ENCODE assay signal across 15 cellular contexts in the genomic region with DNA sequence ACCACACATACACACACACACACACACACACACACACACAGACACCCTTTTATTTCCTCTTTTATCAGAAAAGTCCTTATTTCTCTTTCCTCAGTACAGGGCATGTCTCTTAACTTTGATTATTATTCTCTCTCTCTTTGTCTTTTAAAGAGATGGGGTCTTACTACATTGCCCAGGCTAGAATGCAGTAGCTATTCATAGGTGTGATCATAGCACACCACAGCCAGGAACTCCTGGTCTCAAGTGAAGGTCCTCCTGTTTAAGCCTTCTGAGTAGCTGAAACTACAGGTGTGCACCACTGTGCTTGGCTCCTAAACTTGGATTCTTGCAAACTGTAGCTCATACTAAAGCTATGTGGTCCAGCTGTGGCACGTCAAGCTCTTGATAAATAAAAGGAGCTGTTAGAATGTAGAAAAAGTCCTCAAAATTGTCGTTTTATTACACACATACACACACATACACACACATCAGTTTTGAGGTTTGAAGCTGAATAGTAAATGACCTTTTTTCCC. TPM values are rescaled to one million over a fixed set of nuclear protein-coding genes. Genes with fewer than 3 reads are reported as not detected.
A peak's percentile ranks its signal among the peaks of the same experiment; 100 is the strongest.
DNase-seq lines count a peak whose midpoint lies in the region; ATAC-seq, FAIRE-seq and TF ChIP-seq lines count a peak whose summit lies in the region.
"Had no signal": no experiment of that assay in that cellular context is flagged by ENCODE, and none has a peak within 500 bp of the region (broad histone marks: within the 10 kb centered on the region; RNA-seq: fewer than 3 reads in every experiment).

No MANE protein-coding gene starts in this region.

- FAIRE-seq in K562 (lab: Jason Lieb, UNC): no peak
- FAIRE-seq in HepG2 (lab: Jason Lieb, UNC): no peak
- FAIRE-seq: A204.1 had no signal

- H3K27me3 ChIP-seq in K562 (ENCODE audit: control insufficient read depth in 2 of 2, insufficient read depth in 2 of 2, low read length in 2 of 2) (no peaks in the 10 kb centered on the region), HepG2 (ENCODE audit: control insufficient read depth in 1 of 2, insufficient read depth in 2 of 2, low read length in 2 of 2) (no peaks in the 10 kb centered on the region), upper lobe of left lung (no peaks in the 10 kb centered on the region)
- H3K27me3 ChIP-seq: SJSA1, tibial artery had no signal

- peaks cover 3% of the 10 kb centered on the region for H3K9me1 ChIP-seq in K562 (ENCODE audit: control insufficient read depth, insufficient read depth, low read length)

- no peak for TF ChIP-seq RAD21 in K562 (CRISPR knock-in tag; conservative IDR thresholded peaks at IDR 0.05 in 1 of 2, IDR thresholded peaks at IDR 0.05 in 1 of 2)
- TF ChIP-seq RAD21 in HepG2 (CRISPR knock-in tag; IDR thresholded peaks at IDR 0.05): no peak

- no peak for DNase-seq in activated T-cell treated with anti-CD3 and anti-CD28 coated beads, Interleukin-2, amount 50 U/mL, for 24 hours
- DNase-seq in activated T-cell treated with anti-CD3 and anti-CD28 coated beads for 4 hours (no peak), K562 (ENCODE audit: extremely low read depth in 1 of 4, low spot score in 3 of 4) (peak in 3 of 4 experiments; percentile 15 to 57 (median 15)), HepG2 (ENCODE audit: low spot score) (no peak), upper lobe of left lung (no peak), islet precursor cell (no peak), occipital lobe (lab: John Stamatoyannopoulos, UW) (no peak)
- DNase-seq: activated CD8-positive, alpha-beta memory T cell treated with anti-CD3 and anti-CD28 coated beads, Interleukin-2, amount 50 U/mL, for 4 hours; DMS79; NCI-H187; tibial artery had no signal

- H3K9me3 Mint-ChIP-seq in activated T-cell treated with anti-CD3 and anti-CD28 coated beads, Interleukin-2, amount 50 U/mL, for 24 hours: no peaks in the 10 kb centered on the region

- intact Hi-C loops in K562 (cut with micrococcal nuclease): loop anchor here (5.0 kb wide), 1 partner anchor 131 kb away; a partner anchor contains a TSS
- intact Hi-C loops in HepG2 (cut with micrococcal nuclease; ENCODE audit: unreplicated experiment): no loop called here

- no peak overlapping the region for H3K4me3 ChIP-seq in K562
- no peak overlapping the region for H3K4me3 ChIP-seq in HepG2 (replicated peaks in 1 of 3; ENCODE audit: insufficient read depth in 1 of 3, low read depth in 2 of 3, low read length in 3 of 3)
- no peak overlapping the region for H3K4me3 ChIP-seq in upper lobe of left lung
- H3K4me3 ChIP-seq: HAP-1, SJSA1, tibial artery had no signal

- H3K9ac ChIP-seq in K562 (ENCODE audit: insufficient read depth in 1 of 2, low read depth in 2 of 2, low read length in 2 of 2): peak overlapping the region in 1 of 2 experiments; percentile 71; a peak in 2 of 4 replicates
- H3K9ac ChIP-seq in HepG2 (ENCODE audit: insufficient read depth, low read depth, low read length): no peak overlapping the region

- WGBS in K562 (ENCODE audit: insufficient coverage, low coverage, missing lambda C conversion rate): 14% methylated on average over 2 of the region's 2 CpGs
- 78% methylated on average over 2 of the region's 2 CpGs for WGBS in HepG2 (ENCODE audit: low lambda C conversion rate)
- 73% methylated on average over 2 of the region's 2 CpGs for WGBS in upper lobe of left lung, 2 donors

- H4K20me1 ChIP-seq in K562 (replicated peaks; ENCODE audit: control insufficient read depth, insufficient read depth, low read length) (no peaks in the 10 kb centered on the region), HepG2 (ENCODE audit: insufficient read depth, low read length) (0 out of 2 replicates have a peak, but pooled peaks cover 4% of the 10 kb centered on the region)

- POLR2A ChIA-PET in K562 (lab: Yijun Ruan, JAX): interaction anchor here (0.6 to 2.3 kb wide), 5 partner anchors 10 to 131 kb away, joined by 3 to 8 read pairs (median 5); a partner anchor contains a TSS
- POLR2A ChIA-PET in HepG2 (lab: Yijun Ruan, JAX): interaction anchor here (2.6 kb wide), 1 partner anchor 8 kb away, joined by 15 read pairs; a partner anchor contains a TSS

- ATAC-seq in K562 (peak; percentile 22), HepG2 (no peak), upper lobe of left lung (ENCODE audit: low FRiP score in 2 of 2) (peak in 1 of 2 donors; percentile 36), GM21526 (IDR thresholded peaks at IDR 0.05; ENCODE audit: low FRiP score, unreplicated experiment) (no peak)

- no peaks in the 10 kb centered on the region for H3K27me3 Mint-ChIP-seq in activated T-cell treated with anti-CD3 and anti-CD28 coated beads, Interleukin-2, amount 50 U/mL, for 24 hours

- H3K36me3 ChIP-seq in K562 (ENCODE audit: control insufficient read depth, insufficient read depth, low read length) (peaks cover 21% of the 10 kb centered on the region), HepG2 (replicated peaks in 1 of 2; ENCODE audit: control insufficient read depth in 1 of 2, insufficient read depth in 2 of 2, low read length in 2 of 2) (peaks cover 3% of the 10 kb centered on the region in 2 experiments; a peak in 3 of 5 replicates), upper lobe of left lung (peaks cover 0 to 6% (median 0%) of the 10 kb centered on the region in 4 donors)
- H3K36me3 ChIP-seq: tibial artery had no signal

- H3K79me2 ChIP-seq in K562 (ENCODE audit: control insufficient read depth, insufficient read depth, low read length): peaks cover 83% of the 10 kb centered on the region
- H3K79me2 ChIP-seq in HepG2 (ENCODE audit: insufficient read depth, low read length): peaks cover 30% of the 10 kb centered on the region

- peak overlapping the region; percentile 78; the same call in 1 of the 2 replicates for H3K4me2 ChIP-seq in K562 (ENCODE audit: insufficient read depth, low read length)
- no peak overlapping the region for H3K4me2 ChIP-seq in HepG2 (ENCODE audit: low read depth, low read length)

- H2AFZ ChIP-seq in K562 (ENCODE audit: low read depth, low read length) (no peak overlapping the region), HepG2 (ENCODE audit: low read length) (no peak overlapping the region)

- peak overlapping the region; percentile 93 for H3K27ac ChIP-seq in K562 (ENCODE audit: extremely low read depth, low read depth, low read length)
- no peak overlapping the region for H3K27ac ChIP-seq in HepG2 (ENCODE audit: extremely low read length, insufficient read depth, low read length)
- H3K27ac ChIP-seq in upper lobe of left lung: peak overlapping the region in 3 of 4 donors; percentile 0 to 61 (median 44)
- H3K27ac ChIP-seq: SJSA1, tibial artery had no signal

- H3K27ac Mint-ChIP-seq in activated T-cell treated with anti-CD3 and anti-CD28 coated beads, Interleukin-2, amount 50 U/mL, for 24 hours: peak overlapping the region; percentile 16

- no peak overlapping the region for H3K4me3 Mint-ChIP-seq in activated T-cell treated with anti-CD3 and anti-CD28 coated beads, Interleukin-2, amount 50 U/mL, for 24 hours

- no peak for TF ChIP-seq POLR2A in K562 (conservative IDR thresholded peaks at IDR 0.05)
- TF ChIP-seq POLR2A in HepG2 (IDR thresholded peaks at IDR 0.05; ENCODE audit: insufficient read depth in 1 of 2, low read depth in 2 of 2, low read length in 2 of 2): no peak
- TF ChIP-seq POLR2A in upper lobe of left lung (IDR thresholded peaks at IDR 0.05): no peak

- H3K4me1 ChIP-seq in K562 (replicated peaks in 1 of 2; ENCODE audit: control insufficient read depth in 2 of 2, insufficient read depth in 2 of 2, low read length in 2 of 2): peaks cover 14 to 46% of the 10 kb centered on the region in 2 experiments
- peaks cover 22% of the 10 kb centered on the region for H3K4me1 ChIP-seq in HepG2 (ENCODE audit: insufficient read depth, low read length)
- H3K4me1 ChIP-seq in upper lobe of left lung: peaks cover 10 to 21% (median 13%) of the 10 kb centered on the region in 4 donors

- peaks cover 28% of the 10 kb centered on the region for H3K36me3 Mint-ChIP-seq in activated T-cell treated with anti-CD3 and anti-CD28 coated beads, Interleukin-2, amount 50 U/mL, for 24 hours (ENCODE audit: low read depth)

- peaks cover 60% of the 10 kb centered on the region for H3K4me1 Mint-ChIP-seq in activated T-cell treated with anti-CD3 and anti-CD28 coated beads, Interleukin-2, amount 50 U/mL, for 24 hours (ENCODE audit: low read depth)

- in situ Hi-C loops in K562 (cut with MboI): no loop called here
- in situ Hi-C loops in HepG2 (cut with HindIII; ENCODE audit: extremely low pct_ligation_motif_present, low pct_unique_long_range_greater_than_20kb): no loop called here

- TF ChIP-seq CTCF in K562 (IDR thresholded peaks at IDR 0.05 in 2 of 3, conservative IDR thresholded peaks at IDR 0.05 in 1 of 3; ENCODE audit: insufficient read depth in 2 of 3, low read depth in 1 of 3, low read length in 3 of 3): no peak
- TF ChIP-seq CTCF in HepG2 (CRISPR knock-in tag; IDR thresholded peaks at IDR 0.05): no peak
- no peak for TF ChIP-seq CTCF in upper lobe of left lung (IDR thresholded peaks at IDR 0.05)

- BruUV-seq in K562 (replicated peaks; lab: Mats Ljungman, UMichigan) (no TSS peak), HepG2 (replicated peaks; lab: Mats Ljungman, UMichigan) (no TSS peak)

- TF ChIP-seq EP300 in K562 (IDR thresholded peaks at IDR 0.05; ENCODE audit: low read length) (no peak), HepG2 (IDR thresholded peaks at IDR 0.05; ENCODE audit: low read depth in 2 of 2, low read length in 2 of 2) (no peak), HepG2 (CRISPR knock-in tag; IDR thresholded peaks at IDR 0.05; ENCODE audit: borderline replicate concordance) (no peak), upper lobe of left lung (IDR thresholded peaks at IDR 0.05) (no peak)

- CTCF ChIA-PET in K562 (lab: Yijun Ruan, JAX; ENCODE audit: low intra/inter-chr PET ratio) (no interaction called here), HepG2 (lab: Yijun Ruan, JAX; ENCODE audit: low intra/inter-chr PET ratio, low total read pairs) (no interaction called here)

- H3K9me3 ChIP-seq in K562 (replicated peaks; ENCODE audit: control insufficient read depth, insufficient read depth, low read depth, low read length) (no peaks in the 10 kb centered on the region), HepG2 (ENCODE audit: low read length) (no peaks in the 10 kb centered on the region), upper lobe of left lung (no peaks in the 10 kb centered on the region)
- H3K9me3 ChIP-seq: HAP-1, SJSA1, tibial artery had no signal

RNA-seq across cellular contexts. Expression of a gene that starts 7.4 kb away (rescaled TPM):
- total RNA-seq in K562 (2011; cell fraction: chromatin; rRNA removed; ENCODE audit: low replicate concordance): 32.9 and 95.0 TPM in 2 replicates
- total RNA-seq in K562 (2011; cell fraction: nucleolus; rRNA removed): 23.7 and 31.2 TPM in 2 replicates
- total RNA-seq in K562 (2011; cell fraction: nucleoplasm; rRNA removed): 41.3 and 69.3 TPM in 2 replicates
- 30.8 and 33.2 TPM in 2 replicates for total RNA-seq in K562 (2014; rRNA removed)
- total RNA-seq in K562 (2014; rRNA removed; fragmentation: Illumina TruSeq; extraction: Trizol): 44.6 and 48.0 TPM in 2 replicates
- 45.0 and 48.5 TPM in 2 replicates for total RNA-seq in K562 (2015; rRNA removed; fragmentation: Illumina TruSeq; extraction: Trizol)
- 33.4 and 37.6 TPM in 2 replicates for total RNA-seq in K562 (2021)
- 22.4 and 25.6 TPM in 2 replicates for polyA plus RNA-seq in K562 (2011; rRNA removed)
- polyA plus RNA-seq in K562 (2011; cell fraction: cytosol; rRNA removed): 13.3 and 15.4 TPM in 2 replicates
- polyA plus RNA-seq in K562 (2011; cell fraction: nucleus; rRNA removed): 10.0 and 10.6 TPM in 2 replicates
- 21.6 and 29.2 TPM in 2 replicates for polyA plus RNA-seq in K562 (2012)
- 28.5 and 33.8 TPM in 2 replicates for polyA plus RNA-seq in K562 (2014; fragmentation: Illumina TruSeq; extraction: Trizol)
- 10 to 100 TPM in 1 of 2 experiments, 1 to 10 TPM in 1; 7.8 to 11.4 TPM for polyA plus RNA-seq in K562 (2014; fragmentation: Nextera tagmentation; extraction: Ambion mirVana)
- polyA plus RNA-seq in K562 (2014; rRNA removed): 26.3 and 33.4 TPM in 2 replicates
- 35.0 and 41.1 TPM in 2 replicates for polyA minus RNA-seq in K562 (2011; rRNA and poly(A)+ RNA removed)
- polyA minus RNA-seq in K562 (2011; cell fraction: cytosol; rRNA and poly(A)+ RNA removed): 19.0 and 23.4 TPM in 2 replicates
- 14.0 and 20.2 TPM in 2 replicates for polyA minus RNA-seq in K562 (2011; cell fraction: nucleus; rRNA and poly(A)+ RNA removed)
- total RNA-seq in HepG2 (2016; rRNA removed; fragmentation: Illumina TruSeq; extraction: Trizol): 49.9 and 57.9 TPM in 2 replicates
- total RNA-seq in HepG2 (2016; cell fraction: cytosol; rRNA removed; fragmentation: Illumina TruSeq; extraction: Trizol; ENCODE audit: low read depth): 19.6 and 21.4 TPM in 2 replicates
- total RNA-seq in HepG2 (2016; cell fraction: insoluble cytoplasmic fraction; rRNA removed; fragmentation: Illumina TruSeq; extraction: Trizol): 47.7 and 54.5 TPM in 2 replicates
- 35.4 and 38.2 TPM in 2 replicates for total RNA-seq in HepG2 (2016; cell fraction: membrane; rRNA removed; fragmentation: Illumina TruSeq; extraction: Trizol)
- 34.1 and 43.3 TPM in 2 replicates for total RNA-seq in HepG2 (2016; cell fraction: nucleus; rRNA removed; fragmentation: Illumina TruSeq; extraction: Trizol)
- polyA plus RNA-seq in HepG2 (2011; rRNA removed): 19.7 and 20.4 TPM in 2 replicates
- 10.9 and 15.9 TPM in 2 replicates for polyA plus RNA-seq in HepG2 (2011; cell fraction: cytosol; rRNA removed)
- polyA plus RNA-seq in HepG2 (2011; cell fraction: nucleus; rRNA removed): 7.0 and 8.5 TPM in 2 replicates
- 28.1 and 29.9 TPM in 2 replicates for polyA plus RNA-seq in HepG2 (2012)
- 3.1 and 3.5 TPM in 2 replicates for polyA plus RNA-seq in HepG2 (2016; cell fraction: cytosol; fragmentation: Illumina TruSeq; extraction: Trizol; ENCODE audit: low read depth)
- polyA plus RNA-seq in HepG2 (2016; cell fraction: insoluble cytoplasmic fraction; fragmentation: Illumina TruSeq; extraction: Trizol; ENCODE audit: low read depth): 42.3 and 44.0 TPM in 2 replicates
- polyA plus RNA-seq in HepG2 (2016; cell fraction: membrane; fragmentation: Illumina TruSeq; extraction: Trizol; ENCODE audit: low read depth): 17.6 and 21.1 TPM in 2 replicates
- 40.7 and 41.6 TPM in 2 replicates for polyA plus RNA-seq in HepG2 (2016; cell fraction: nucleus; fragmentation: Illumina TruSeq; extraction: Trizol; ENCODE audit: insufficient read depth, low read depth)
- 21.1 and 27.0 TPM in 2 replicates for polyA minus RNA-seq in HepG2 (2011; rRNA and poly(A)+ RNA removed; ENCODE audit: low replicate concordance)
- polyA minus RNA-seq in HepG2 (2011; cell fraction: cytosol; rRNA and poly(A)+ RNA removed): 26.5 and 31.2 TPM in 2 replicates
- 16.5 and 25.0 TPM in 2 replicates for polyA minus RNA-seq in HepG2 (2011; cell fraction: nucleus; rRNA and poly(A)+ RNA removed)
- 10 to 100 TPM; 53.9 to 98.2 (median 68.2) TPM for total RNA-seq in upper lobe of left lung
- total RNA-seq in occipital lobe: 224 TPM

Comparison
In these comparisons a context has a peak if more than half of its experiments do, and no peak if none do; other contexts are left out.
1. DNase-seq: peak in K562 (3 of 4); none in activated T-cell treated with anti-CD3 and anti-CD28 coated beads, Interleukin-2, amount 50 U/mL, for 24 hours (single experiment), activated T-cell treated with anti-CD3 and anti-CD28 coated beads for 4 hours (single experiment), HepG2 (single experiment), upper lobe of left lung (0 of 2), islet precursor cell (single experiment) and occipital lobe (single experiment).